Comparison of ENCODE assay signal across 8 cellular contexts in the genomic region with DNA sequence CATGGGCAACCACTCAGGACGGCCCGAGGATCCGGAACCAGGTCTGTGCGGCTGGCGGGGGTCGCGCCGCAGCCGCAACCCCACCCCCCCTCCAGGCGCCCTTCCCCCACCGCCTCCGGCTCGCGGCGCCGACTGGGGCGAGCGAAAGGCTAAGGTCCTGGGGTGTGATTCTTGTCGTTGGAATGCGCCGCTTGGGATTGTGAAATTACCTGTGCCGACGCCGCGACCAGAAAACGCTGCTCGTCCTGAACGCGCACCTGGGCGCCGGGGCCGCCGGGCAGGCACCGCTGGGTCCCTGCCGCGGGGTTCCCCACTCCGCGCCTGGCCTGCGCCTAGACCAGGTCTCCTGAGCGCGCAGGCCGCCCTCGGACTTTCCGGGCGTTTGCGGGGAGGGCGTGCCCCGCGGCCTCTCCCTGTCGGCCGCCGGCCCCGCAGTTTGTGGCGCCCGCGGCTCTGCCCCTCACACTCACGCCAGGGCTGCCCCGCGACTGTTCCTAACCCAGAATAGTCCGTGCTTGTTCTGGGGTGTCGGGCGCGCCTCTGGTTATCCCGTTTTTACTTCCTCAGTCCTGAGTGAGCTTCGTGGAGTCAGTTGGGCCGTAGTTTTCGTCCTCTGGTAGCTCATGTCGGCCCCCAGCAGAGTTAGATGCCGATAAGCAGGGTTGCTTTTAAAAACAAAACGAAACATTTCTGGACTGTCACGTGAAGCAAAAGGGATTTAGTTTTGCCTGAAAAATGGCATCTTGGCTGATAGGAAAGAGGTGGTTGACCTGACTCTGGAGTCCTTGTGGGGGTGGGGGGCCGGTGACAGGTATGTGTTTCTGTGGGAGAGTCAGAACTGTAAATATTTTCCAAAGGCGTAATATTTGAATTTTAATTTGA.
DNase-seq lines count a peak whose midpoint lies in the region; FAIRE-seq and TF ChIP-seq lines count a peak whose summit lies in the region.

No MANE protein-coding gene starts in this region.

- no peak; the same call in 1 of the 2 replicates for TF ChIP-seq POLR2A in H54 (IDR thresholded peaks at IDR 0.05; ENCODE audit: low read depth, low read length)

- peak overlapping the region; percentile 94 for H3K18ac ChIP-seq in trophoblast cell (ENCODE audit: low read length)

- peaks cover 13% of the 10 kb centered on the region for H3K27me3 Mint-ChIP-seq in activated T-helper 2 cell treated with anti-CD3 and anti-CD28 coated beads, Interferon-gamma antibody, Interleukin-2, Interleukin-4, amounts not matched to agents 10 μg/mL and 5 μg/mL and 100 μg/mL, durations not matched to agents 14 hours and 24 hours and 36 hours (ENCODE audit: low read depth)

- H3K9ac ChIP-seq in trophoblast cell (ENCODE audit: low read length), result peak overlapping the region; percentile 97

- H3K4me3 ChIP-seq in cardiac muscle cell (peak overlapping the region; percentile 62), trophoblast cell (ENCODE audit: low read depth, low read length) (peak overlapping the region; percentile 84)

- FAIRE-seq in H54 (lab: Jason Lieb, UNC), result no peak

- peak overlapping the region; percentile 99 for H3K4ac ChIP-seq in trophoblast cell (ENCODE audit: low read depth, low read length)

- H2AFZ ChIP-seq in trophoblast cell (ENCODE audit: insufficient read depth, low read length, poor library complexity), result peak overlapping the region; percentile 42

- peak overlapping the region; percentile 91 for H3K4me2 ChIP-seq in trophoblast cell (ENCODE audit: low read length)

- no peak overlapping the region for H3K27ac Mint-ChIP-seq in activated T-helper 2 cell treated with anti-CD3 and anti-CD28 coated beads, Interferon-gamma antibody, Interleukin-2, Interleukin-4, amounts not matched to agents 10 μg/mL and 5 μg/mL and 100 μg/mL, durations not matched to agents 14 hours and 24 hours and 36 hours

- H3K36me3 ChIP-seq in cardiac muscle cell (no peaks in the 10 kb centered on the region), trophoblast cell (ENCODE audit: control insufficient read depth in 1 of 2, insufficient read depth in 2 of 2, low read length in 2 of 2) (peaks cover 2 to 4% of the 10 kb centered on the region in 2 experiments)

- H2AK5ac ChIP-seq in trophoblast cell (ENCODE audit: low read length), result peak overlapping the region; percentile 56

- no peak for TF ChIP-seq CTCF in cardiac muscle cell (IDR thresholded peaks at IDR 0.05; ENCODE audit: low read depth, low read length)

- DNase-seq in NCI-H1092 treated with DMSO at 0.1 percent for 48 hours (lab: John Stamatoyannopoulos, UW) (peak; percentile 23), NCI-H1092 (lab: John Stamatoyannopoulos, UW) (no peak), H54 (ENCODE audit: insufficient read length, low spot score) (peak; percentile 70), LoVo (ENCODE audit: low spot score) (peak; percentile 70), cardiac muscle cell (ENCODE audit: low read depth in 1 of 2, low spot score in 1 of 2) (peak; percentile 51 to 61), trophoblast cell (peak; percentile 90 to 93), NCI-H1930 (lab: John Stamatoyannopoulos, UW) (no peak)
- DNase-seq in activated T-helper 2 cell treated with anti-CD3 and anti-CD28 coated beads, Interferon-gamma antibody, Interleukin-2, Interleukin-4, amounts not matched to agents 10 μg/mL and 5 μg/mL and 100 μg/mL, durations not matched to agents 14 hours and 24 hours and 36 hours (ENCODE audit: low spot score), result no peak

- no peaks in the 10 kb centered on the region for H3K36me3 Mint-ChIP-seq in activated T-helper 2 cell treated with anti-CD3 and anti-CD28 coated beads, Interferon-gamma antibody, Interleukin-2, Interleukin-4, amounts not matched to agents 10 μg/mL and 5 μg/mL and 100 μg/mL, durations not matched to agents 14 hours and 24 hours and 36 hours (ENCODE audit: low read depth)

- H3K79me1 ChIP-seq in trophoblast cell (ENCODE audit: low read length), result peaks cover 13% of the 10 kb centered on the region

- peaks cover 3% of the 10 kb centered on the region for H3K4me1 Mint-ChIP-seq in activated T-helper 2 cell treated with anti-CD3 and anti-CD28 coated beads, Interferon-gamma antibody, Interleukin-2, Interleukin-4, amounts not matched to agents 10 μg/mL and 5 μg/mL and 100 μg/mL, durations not matched to agents 14 hours and 24 hours and 36 hours (ENCODE audit: low read depth)

- H3K27ac ChIP-seq in cardiac muscle cell, result peak overlapping the region; percentile 78
- peak overlapping the region; percentile 98 for H3K27ac ChIP-seq in trophoblast cell (ENCODE audit: low read depth, low read length)

- H3K4me1 ChIP-seq in cardiac muscle cell (ENCODE audit: low read depth) (peaks cover 5% of the 10 kb centered on the region), trophoblast cell (ENCODE audit: control insufficient read depth in 1 of 2, insufficient read depth in 2 of 2, low read length in 2 of 2) (peaks cover 16 to 23% of the 10 kb centered on the region in 2 experiments)

- peak overlapping the region; percentile 81 for H4K8ac ChIP-seq in trophoblast cell (ENCODE audit: low read depth, low read length)

- H3K9me3 Mint-ChIP-seq in activated T-helper 2 cell treated with anti-CD3 and anti-CD28 coated beads, Interferon-gamma antibody, Interleukin-2, Interleukin-4, amounts not matched to agents 10 μg/mL and 5 μg/mL and 100 μg/mL, durations not matched to agents 14 hours and 24 hours and 36 hours, result no peaks in the 10 kb centered on the region

- H3K14ac ChIP-seq in trophoblast cell (ENCODE audit: low read length), result peak overlapping the region; percentile 94

- no peak overlapping the region for H3K23ac ChIP-seq in trophoblast cell (ENCODE audit: low read length)

- H2BK5ac ChIP-seq in trophoblast cell (ENCODE audit: low read depth, low read length, poor library complexity), result peak overlapping the region; percentile 82

- intact Hi-C loops in activated T-helper 2 cell treated with anti-CD3 and anti-CD28 coated beads, Interferon-gamma antibody, Interleukin-2, Interleukin-4, amounts not matched to agents 10 μg/mL and 5 μg/mL and 100 μg/mL, durations not matched to agents 14 hours and 24 hours and 36 hours (cut with micrococcal nuclease), result loop anchor here (5.0 kb wide), 1 partner anchor 76 kb away; no protein-coding TSS in a partner anchor

- H4K12ac ChIP-seq in trophoblast cell (ENCODE audit: low read depth, low read length), result peak overlapping the region; percentile 4

- peak overlapping the region; percentile 81 for H2BK120ac ChIP-seq in trophoblast cell (ENCODE audit: insufficient read depth, low read length, poor library complexity)

- no CpG with 5 or more reads among the region's 73 CpGs for WGBS in trophoblast cell (ENCODE audit: extremely low coverage, insufficient coverage, insufficient read length)

- H2BK12ac ChIP-seq in trophoblast cell (ENCODE audit: low read length), result peak overlapping the region; percentile 9

- peak overlapping the region; percentile 73 for H3K4me3 Mint-ChIP-seq in activated T-helper 2 cell treated with anti-CD3 and anti-CD28 coated beads, Interferon-gamma antibody, Interleukin-2, Interleukin-4, amounts not matched to agents 10 μg/mL and 5 μg/mL and 100 μg/mL, durations not matched to agents 14 hours and 24 hours and 36 hours (ENCODE audit: low read depth)

- H3K79me2 ChIP-seq in trophoblast cell (ENCODE audit: control insufficient read depth, insufficient read depth, low read length, poor library complexity), result peaks cover 32% of the 10 kb centered on the region

- peak overlapping the region; percentile 94 for H4K91ac ChIP-seq in trophoblast cell (ENCODE audit: low read depth, low read length)

- H3K9me3 ChIP-seq in cardiac muscle cell (ENCODE audit: low read depth), result no peaks in the 10 kb centered on the region
- H3K9me3 ChIP-seq in trophoblast cell (ENCODE audit: insufficient read depth, low read depth, low read length), result no peaks in the 10 kb centered on the region

- H3K27me3 ChIP-seq in cardiac muscle cell (peaks cover 22% of the 10 kb centered on the region), trophoblast cell (ENCODE audit: insufficient read depth, low read length) (no peaks in the 10 kb centered on the region)

Comparison
In these comparisons a context has a peak if more than half of its experiments do, and no peak if none do; other contexts are left out.
1. DNase-seq: peak in NCI-H1092 treated with DMSO at 0.1 percent for 48 hours (single experiment), H54 (single experiment), LoVo (single experiment), cardiac muscle cell (2 of 2) and trophoblast cell (2 of 2); none in NCI-H1092 (single experiment), activated T-helper 2 cell treated with anti-CD3 and anti-CD28 coated beads, Interferon-gamma antibody, Interleukin-2, Interleukin-4, amounts not matched to agents 10 μg/mL and 5 μg/mL and 100 μg/mL, durations not matched to agents 14 hours and 24 hours and 36 hours (single experiment) and NCI-H1930 (0 of 2).